14 cellular contexts compared by ENCODE assay signal in genomic region chr13:99565478-99566124, GRCh38. TPM values are rescaled to one million over a fixed set of nuclear protein-coding genes. Genes with fewer than 3 reads are reported as not detected.
DNase-seq lines count a peak whose midpoint lies in the region; ATAC-seq and TF ChIP-seq lines count a peak whose summit lies in the region.
"Had no signal": no experiment of that assay in that cellular context is flagged by ENCODE, and none has a peak within 500 bp of the region (broad histone marks: within the 10 kb centered on the region; RNA-seq: fewer than 3 reads in every experiment).

No MANE protein-coding gene starts in this region.

- intact Hi-C loops in uterus (cut with DNase I; ENCODE audit: low total_unique reads), result no loop called here

- H3K36me3 ChIP-seq in thoracic aorta (no peaks in the 10 kb centered on the region), uterus (no peaks in the 10 kb centered on the region)

- peaks cover 6% of the 10 kb centered on the region for H3K36me3 Mint-ChIP-seq in activated naive CD4-positive, alpha-beta T cell treated with anti-CD3 and anti-CD28 coated beads, Interleukin-2, amount 50 U/mL, for 24 hours
- peaks cover 2% of the 10 kb centered on the region for H3K36me3 Mint-ChIP-seq in activated naive CD8-positive, alpha-beta T cell

- H3K27me3 ChIP-seq in thoracic aorta (replicated peaks; ENCODE audit: insufficient read depth) (no peaks in the 10 kb centered on the region), uterus (no peaks in the 10 kb centered on the region)
- H3K27me3 ChIP-seq: tibial nerve had no signal

- no peak for TF ChIP-seq POLR2A in uterus (IDR thresholded peaks at IDR 0.05)

- H3K4me3 ChIP-seq in thoracic aorta (peak overlapping the region; percentile 18), uterus (no peak overlapping the region)
- H3K4me3 ChIP-seq: tibial nerve had no signal

- H3K4me1 Mint-ChIP-seq in activated naive CD4-positive, alpha-beta T cell treated with anti-CD3 and anti-CD28 coated beads, Interleukin-2, amount 50 U/mL, for 24 hours, result peaks cover 13% of the 10 kb centered on the region
- H3K4me1 Mint-ChIP-seq in activated naive CD8-positive, alpha-beta T cell (ENCODE audit: low read depth), result peaks cover 1% of the 10 kb centered on the region
- H3K4me1 Mint-ChIP-seq: brain, nephron progenitor cell had no signal

- H3K27me3 Mint-ChIP-seq in activated naive CD4-positive, alpha-beta T cell treated with anti-CD3 and anti-CD28 coated beads, Interleukin-2, amount 50 U/mL, for 24 hours, result no peaks in the 10 kb centered on the region
- H3K27me3 Mint-ChIP-seq in activated naive CD8-positive, alpha-beta T cell, result no peaks in the 10 kb centered on the region
- H3K27me3 Mint-ChIP-seq: brain had no signal

- DNase-seq in activated naive CD4-positive, alpha-beta T cell treated with Interleukin-2 at 50 U/mL for 16 hours, result no peak
- no peak for DNase-seq in left lobe of liver (ENCODE audit: low spot score)
- DNase-seq in thoracic aorta (ENCODE audit: low spot score), result no peak
- no peak for DNase-seq in uterus
- no peak for DNase-seq in NCI-H1105 (lab: John Stamatoyannopoulos, UW)
- no peak for DNase-seq in GM10266 (ENCODE audit: extremely low spot score)
- DNase-seq: left ventricle myocardium superior, NCI-H2081 treated with DMSO at 0.1 percent for 48 hours, NCI-H526 treated with DMSO at 0.1 percent for 48 hours, nephron progenitor cell had no signal

- H3K9me3 ChIP-seq in thoracic aorta (peaks cover 7% of the 10 kb centered on the region), uterus (no peaks in the 10 kb centered on the region)

- peak overlapping the region; percentile 83 for H3K4me3 Mint-ChIP-seq in activated naive CD4-positive, alpha-beta T cell treated with anti-CD3 and anti-CD28 coated beads, Interleukin-2, amount 50 U/mL, for 24 hours
- peak overlapping the region; percentile 48 for H3K4me3 Mint-ChIP-seq in activated naive CD8-positive, alpha-beta T cell
- H3K4me3 Mint-ChIP-seq: brain, nephron progenitor cell had no signal

- no peak overlapping the region for H3K27ac ChIP-seq in thoracic aorta
- H3K27ac ChIP-seq in uterus, result no peak overlapping the region
- H3K27ac ChIP-seq: tibial nerve had no signal

- no peaks in the 10 kb centered on the region for H3K9me3 Mint-ChIP-seq in activated naive CD4-positive, alpha-beta T cell treated with anti-CD3 and anti-CD28 coated beads, Interleukin-2, amount 50 U/mL, for 24 hours
- H3K9me3 Mint-ChIP-seq in activated naive CD8-positive, alpha-beta T cell (ENCODE audit: low read depth), result no peaks in the 10 kb centered on the region

- peak overlapping the region; percentile 51 for H3K27ac Mint-ChIP-seq in activated naive CD4-positive, alpha-beta T cell treated with anti-CD3 and anti-CD28 coated beads, Interleukin-2, amount 50 U/mL, for 24 hours
- H3K27ac Mint-ChIP-seq in activated naive CD8-positive, alpha-beta T cell, result peak overlapping the region; percentile 55

- peak; percentile 43 for ATAC-seq in left lobe of liver
- ATAC-seq in thoracic aorta (ENCODE audit: insufficient number of reproducible peaks, low FRiP score, low read depth), result no peak
- ATAC-seq: left ventricle myocardium superior had no signal

- no peaks in the 10 kb centered on the region for H3K4me1 ChIP-seq in thoracic aorta (ENCODE audit: control insufficient read depth in 1 of 2, low read depth in 2 of 2)
- H3K4me1 ChIP-seq in uterus, result no peaks in the 10 kb centered on the region
- H3K4me1 ChIP-seq: tibial nerve had no signal

- TF ChIP-seq CTCF in thoracic aorta (IDR thresholded peaks at IDR 0.05), result no peak
- no peak for TF ChIP-seq CTCF in uterus (IDR thresholded peaks at IDR 0.05)
- no peak for TF ChIP-seq CTCF in GM10266 (IDR thresholded peaks at IDR 0.05; ENCODE audit: control insufficient read depth, insufficient read depth, low read depth, missing control alignments)

RNA-seq across cellular contexts. Expression of gene CLYBL, which starts 40.9 kb away (rescaled TPM):
- total RNA-seq in left lobe of liver (45.0 TPM), thoracic aorta (1 to 10 TPM; 2.8 to 5.4 TPM), uterus (10 to 100 TPM in 1 of 4 donors, 1 to 10 TPM in 2, under 1 TPM in 1; 0.29 to 34.3 (median 7.2) TPM)
